Comparison of ENCODE assay signal across 8 cellular contexts in the genomic region with DNA sequence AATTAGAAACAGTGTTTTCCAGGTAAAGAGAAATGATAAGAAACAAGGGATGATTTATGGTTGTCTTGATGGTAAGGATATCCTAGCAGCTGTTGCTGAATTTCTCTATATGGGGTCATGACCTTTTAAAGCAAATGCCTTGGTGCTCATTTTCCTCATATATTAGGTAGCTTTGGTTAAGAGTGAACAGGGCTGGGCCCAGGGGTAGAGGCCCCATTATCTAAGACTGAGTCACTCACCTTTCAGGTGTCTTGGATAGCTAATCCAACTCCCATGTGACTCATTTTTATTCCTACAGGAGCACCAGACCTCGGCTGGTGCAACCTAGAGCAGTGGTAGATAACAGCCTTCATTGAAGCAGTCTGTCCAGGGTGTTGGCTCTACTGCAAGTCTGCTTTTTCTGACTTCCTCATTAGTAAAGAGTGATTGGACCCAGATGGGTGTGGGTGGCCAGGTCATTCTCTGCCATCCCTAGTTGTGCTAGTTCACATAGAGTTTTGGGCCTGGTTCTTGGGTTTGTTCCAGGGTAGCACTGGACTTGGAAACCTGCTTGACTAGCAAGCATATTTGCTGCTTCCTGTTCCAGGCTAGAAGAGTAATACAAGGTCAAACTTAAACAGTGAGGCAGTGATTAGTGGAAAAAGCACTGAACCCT. TPM values are rescaled to one million over a fixed set of nuclear protein-coding genes. Genes with fewer than 3 reads are reported as not detected.
DNase-seq lines count a peak whose midpoint lies in the region; ATAC-seq and TF ChIP-seq lines count a peak whose summit lies in the region.

No MANE protein-coding gene starts in this region.

- no peak overlapping the region for H3K9ac ChIP-seq in smooth muscle cell (ENCODE audit: low read depth)

- no peak for TF ChIP-seq CTCF in activated CD8-positive, alpha-beta T cell treated with anti-CD3 and anti-CD28 coated beads for 36 hours (IDR thresholded peaks at IDR 0.05)
- no peak for TF ChIP-seq CTCF in heart left ventricle (IDR thresholded peaks at IDR 0.05)
- TF ChIP-seq CTCF in smooth muscle cell (IDR thresholded peaks at IDR 0.05; ENCODE audit: borderline replicate concordance, insufficient read depth, poor library complexity, severe bottlenecking): no peak

- peak overlapping the region; percentile 69 for H3K27ac Mint-ChIP-seq in activated CD8-positive, alpha-beta T cell treated with anti-CD3 and anti-CD28 coated beads for 36 hours

- no peaks in the 10 kb centered on the region for H3K9me3 ChIP-seq in heart left ventricle
- no peaks in the 10 kb centered on the region for H3K9me3 ChIP-seq in smooth muscle cell (replicated peaks; ENCODE audit: low read depth)

- peaks cover 5 to 85% (median 71%) of the 10 kb centered on the region in 9 donors for H3K36me3 ChIP-seq in heart left ventricle
- H3K36me3 ChIP-seq in smooth muscle cell (ENCODE audit: low read depth): peaks cover 25% of the 10 kb centered on the region

- POLR2A ChIA-PET in activated CD8-positive, alpha-beta T cell treated with anti-CD3 and anti-CD28 coated beads for 36 hours (lab: Charles Lee): interaction anchor here (1.0 kb wide), 1 partner anchor 76 kb away, joined by 4 read pairs; no protein-coding TSS in a partner anchor

- no peak overlapping the region for H3K4me2 ChIP-seq in smooth muscle cell

- H3K4me1 Mint-ChIP-seq in activated CD8-positive, alpha-beta T cell treated with anti-CD3 and anti-CD28 coated beads for 36 hours (ENCODE audit: low read depth): peaks cover 23% of the 10 kb centered on the region

- peaks cover 26% of the 10 kb centered on the region for H3F3A ChIP-seq in smooth muscle cell (ENCODE audit: low read depth)

- no peaks in the 10 kb centered on the region for H3K9me3 Mint-ChIP-seq in activated CD8-positive, alpha-beta T cell treated with anti-CD3 and anti-CD28 coated beads for 36 hours

- intact Hi-C loops in Right ventricle myocardium inferior (cut with DNase I) (loop anchor here (2.0 kb wide), 1 partner anchor 20 kb away; no protein-coding TSS in a partner anchor), cardiac septum (cut with DNase I) (no loop called here), heart left ventricle (cut with DNase I) (loop anchor here in 6 of 10 donors (1.0 to 5.0 kb wide), 3 partner anchors 37 to 57 kb away; partner anchors contain the start of genes CTNND1 (in 5 of the 6) and SELENOH (in 1 of the 6))
- intact Hi-C loops in activated CD8-positive, alpha-beta T cell treated with anti-CD3 and anti-CD28 coated beads for 36 hours (cut with micrococcal nuclease): no loop called here

- H3K4me3 ChIP-seq in heart left ventricle (no peak overlapping the region), smooth muscle cell (no peak overlapping the region)

- CTCF ChIA-PET in activated CD8-positive, alpha-beta T cell treated with anti-CD3 and anti-CD28 coated beads for 36 hours (lab: Charles Lee): interaction anchor here (1.9 to 5.4 kb wide), 5 partner anchors 11 to 231 kb away, joined by 8 to 142 read pairs (median 22); partner anchors contain the start of genes BTBD18, SELENOH and UBE2L6

- H3K36me3 Mint-ChIP-seq in activated CD8-positive, alpha-beta T cell treated with anti-CD3 and anti-CD28 coated beads for 36 hours (ENCODE audit: low read depth): peaks cover 7% of the 10 kb centered on the region

- ATAC-seq in Right ventricle myocardium inferior (peak; percentile 70), heart left ventricle (peak; percentile 69 to 86 (median 76))
- no peak for ATAC-seq in activated CD8-positive, alpha-beta T cell treated with anti-CD3 and anti-CD28 coated beads for 36 hours

- 0 to 9% (median 3%) methylated on average over 1 of the region's 1 CpG for WGBS in heart left ventricle, 4 donors
- WGBS in smooth muscle cell (ENCODE audit: low lambda C conversion rate): 40% methylated on average over 1 of the region's 1 CpG

- DNase-seq in Right ventricle myocardium inferior (ENCODE audit: missing footprints): no peak
- no peak for DNase-seq in cardiac septum (ENCODE audit: low spot score)
- DNase-seq in activated CD8-positive, alpha-beta T cell treated with anti-CD3 and anti-CD28 coated beads for 36 hours: no peak
- peak; percentile 43 to 58 (median 57) for DNase-seq in heart left ventricle
- no peak for DNase-seq in smooth muscle cell (lab: John Stamatoyannopoulos, UW; ENCODE audit: unreplicated experiment)
- no peak for DNase-seq in NCI-H128 (lab: John Stamatoyannopoulos, UW; ENCODE audit: unreplicated experiment)
- DNase-seq in NCI-H1092 treated with DMSO at 0.1 percent for 48 hours (lab: John Stamatoyannopoulos, UW): no peak
- DNase-seq in activated CD4-positive, alpha-beta T cell treated with anti-CD3 and anti-CD28 coated beads, Interleukin-2, amount 50 U/mL, for 48 hours: no peak

- H2AFZ ChIP-seq in smooth muscle cell (ENCODE audit: low read depth): no peak overlapping the region

- peaks cover 86% of the 10 kb centered on the region for H4K20me1 ChIP-seq in smooth muscle cell (ENCODE audit: low read depth)

- H3K79me2 ChIP-seq in smooth muscle cell (ENCODE audit: low read depth): peaks cover 79% of the 10 kb centered on the region

- no peak for TF ChIP-seq POLR2A in heart left ventricle (IDR thresholded peaks at IDR 0.05)

- H3K27me3 ChIP-seq in heart left ventricle (no peaks in the 10 kb centered on the region), smooth muscle cell (ENCODE audit: low read depth) (no peaks in the 10 kb centered on the region)

- H3K4me3 Mint-ChIP-seq in activated CD8-positive, alpha-beta T cell treated with anti-CD3 and anti-CD28 coated beads for 36 hours: no peak overlapping the region

- peaks cover 11 to 76% (median 53%) of the 10 kb centered on the region in 12 donors for H3K4me1 ChIP-seq in heart left ventricle
- H3K4me1 ChIP-seq in smooth muscle cell (ENCODE audit: low read depth): no peaks in the 10 kb centered on the region

- H3K27ac ChIP-seq in heart left ventricle (peak overlapping the region; percentile 35 to 81 (median 69)), smooth muscle cell (ENCODE audit: low read depth) (peak overlapping the region; percentile 77)

- H3K27me3 Mint-ChIP-seq in activated CD8-positive, alpha-beta T cell treated with anti-CD3 and anti-CD28 coated beads for 36 hours: no peaks in the 10 kb centered on the region

RNA-seq across cellular contexts. Expression of gene CTNND1, which starts 37.4 kb away (rescaled TPM):
- total RNA-seq in Right ventricle myocardium inferior: 67.0 TPM
- 73.8 TPM for total RNA-seq in cardiac septum
- total RNA-seq in activated CD8-positive, alpha-beta T cell treated with anti-CD3 and anti-CD28 coated beads for 36 hours: 1 to 10 TPM; 7.3 to 7.9 TPM
- total RNA-seq in heart left ventricle: 100 to 1,000 TPM in 1 of 9 donors, 10 to 100 TPM in 8; 51.4 to 105 (median 60.8) TPM
- polyA plus RNA-seq in heart left ventricle: 10 to 100 TPM; 19.7 to 40.3 TPM
- 135 and 156 TPM in 2 replicates for total RNA-seq in smooth muscle cell
- polyA plus RNA-seq in smooth muscle cell: 66.0 and 74.8 TPM in 2 replicates

RNA-seq across cellular contexts. Expression of gene BTBD18, which starts 47.4 kb away (rescaled TPM):
- total RNA-seq in Right ventricle myocardium inferior (not detected), cardiac septum (not detected), heart left ventricle (not detected), smooth muscle cell (not detected in 2 replicates)
- total RNA-seq in activated CD8-positive, alpha-beta T cell treated with anti-CD3 and anti-CD28 coated beads for 36 hours: not detected
- polyA plus RNA-seq in heart left ventricle (under 1 TPM in 1 of 2 donors, not detected in 1; 0.11 TPM), smooth muscle cell (0.22 and 0.50 TPM in 2 replicates)

RNA-seq across cellular contexts. Expression of gene SELENOH, which starts 57.7 kb away (rescaled TPM):
- total RNA-seq in Right ventricle myocardium inferior (72.9 TPM), cardiac septum (85.5 TPM), heart left ventricle (100 to 1,000 TPM in 1 of 9 donors, 10 to 100 TPM in 8; 56.8 to 134 (median 85.7) TPM), smooth muscle cell (120 and 131 TPM in 2 replicates)
- 100 to 1,000 TPM; 257 to 265 TPM for total RNA-seq in activated CD8-positive, alpha-beta T cell treated with anti-CD3 and anti-CD28 coated beads for 36 hours
- polyA plus RNA-seq in heart left ventricle (100 to 1,000 TPM in 1 of 2 donors, 10 to 100 TPM in 1; 68.8 to 116 TPM), smooth muscle cell (141 and 143 TPM in 2 replicates)

Comparison
In these comparisons a context has a peak if more than half of its experiments do, and no peak if none do; other contexts are left out.
1. DNase-seq: peak in heart left ventricle (5 of 5); none in Right ventricle myocardium inferior (single experiment), cardiac septum (single experiment), activated CD8-positive, alpha-beta T cell treated with anti-CD3 and anti-CD28 coated beads for 36 hours (single experiment), smooth muscle cell (single experiment), NCI-H128 (single experiment), NCI-H1092 treated with DMSO at 0.1 percent for 48 hours (single experiment) and activated CD4-positive, alpha-beta T cell treated with anti-CD3 and anti-CD28 coated beads, Interleukin-2, amount 50 U/mL, for 48 hours (0 of 2).
2. intact Hi-C loops: an anchor here in Right ventricle myocardium inferior (2.0 kb wide) and heart left ventricle (1.0 to 5.0 kb wide); none called in cardiac septum and activated CD8-positive, alpha-beta T cell treated with anti-CD3 and anti-CD28 coated beads for 36 hours.